Comparison of ENCODE assay signal across 12 cellular contexts in the genomic region with DNA sequence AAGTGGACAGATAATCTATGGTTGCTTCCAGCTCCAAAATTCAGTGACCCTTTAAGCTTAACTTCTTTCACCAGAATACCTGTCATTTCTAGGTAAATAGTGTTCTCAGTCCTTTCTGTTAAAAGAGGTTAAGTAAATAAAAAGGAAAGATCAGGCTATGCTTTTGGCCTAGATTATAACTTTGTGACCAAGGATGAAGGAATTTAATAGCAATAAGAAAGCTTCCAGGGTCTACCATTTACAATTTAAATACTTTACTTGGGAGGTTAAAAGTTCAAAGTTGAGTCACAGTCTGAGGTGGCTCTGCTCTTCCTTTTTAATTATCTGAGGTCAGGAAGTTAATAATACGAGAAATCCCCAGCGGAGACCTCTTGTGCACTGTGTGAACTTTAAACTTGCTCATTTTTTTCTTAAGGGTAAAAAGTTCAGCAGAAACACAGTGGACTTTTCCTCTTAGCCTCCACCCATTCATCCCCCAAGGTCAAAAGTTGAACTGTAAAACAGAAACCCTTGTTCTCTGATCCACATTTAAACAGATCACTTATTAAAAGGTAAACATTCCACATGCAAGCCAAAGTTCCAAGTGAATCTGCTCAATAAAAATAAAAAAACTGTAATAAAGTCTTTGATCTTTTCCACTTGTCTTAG.
DNase-seq lines count a peak whose midpoint lies in the region; ATAC-seq, FAIRE-seq and TF ChIP-seq lines count a peak whose summit lies in the region.
"Had no signal": no experiment of that assay in that cellular context is flagged by ENCODE, and none has a peak within 500 bp of the region (broad histone marks: within the 10 kb centered on the region; RNA-seq: fewer than 3 reads in every experiment).

No MANE protein-coding gene starts in this region.

- peaks cover 59% of the 10 kb centered on the region for H3K4me1 Mint-ChIP-seq in stimulated activated memory B cell treated with anti-CD40 and anti-IgM and Interleukin-4, amounts not matched to agents 10 μg/mL and 1 μg/mL and 100 μg/mL, for 72 hours

- H3K9me3 ChIP-seq in endothelial cell of umbilical vein (replicated peaks; ENCODE audit: control insufficient read depth, insufficient read depth, low read length), result no peaks in the 10 kb centered on the region

- H2AFZ ChIP-seq in endothelial cell of umbilical vein (ENCODE audit: low read depth, low read length), result peak overlapping the region; percentile 30

- H3K4me3 ChIP-seq in endothelial cell of umbilical vein (replicated peaks in 1 of 3; ENCODE audit: insufficient read depth in 1 of 3, low read depth in 1 of 3, low read length in 3 of 3), result no peak overlapping the region

- no peak for TF ChIP-seq POLR2A in endothelial cell of umbilical vein (IDR thresholded peaks at IDR 0.05; ENCODE audit: low read depth, low read length)

- intact Hi-C loops in endothelial cell of umbilical vein (cut with micrococcal nuclease), result loop anchor here (10.0 kb wide), 1 partner anchor 97 kb away; no protein-coding TSS in a partner anchor

- DNase-seq in SIG-M5 treated with dmso at 0.1 percent for 504 hours (lab: John Stamatoyannopoulos, UW; ENCODE audit: unreplicated experiment) (peak; percentile 35), SIG-M5 (lab: John Stamatoyannopoulos, UW) (no peak), endothelial cell of umbilical vein (ENCODE audit: low read depth, low spot score) (peak; percentile 75), HUDEP-2 (lab: John Stamatoyannopoulos, UW; ENCODE audit: unreplicated experiment in 76 of 76) (no peak), NAMALWA (ENCODE audit: low spot score) (no peak)
- no peak for DNase-seq in activated CD4-positive, alpha-beta T cell treated with anti-CD3 and anti-CD28 coated beads for 4 hours
- DNase-seq: activated CD4-positive, CD25-positive, alpha-beta regulatory T cell; NCI-H146 had no signal

- CTCF ChIA-PET in endothelial cell of umbilical vein (lab: Charles Lee), result interaction anchor here (0.9 to 5.7 kb wide), 5 partner anchors 10 to 605 kb away, joined by 3 to 33 read pairs (median 3); no protein-coding TSS in a partner anchor

- TF ChIP-seq CTCF in endothelial cell of umbilical vein (IDR thresholded peaks at IDR 0.05; ENCODE audit: extremely low read depth in 1 of 2, insufficient read depth in 1 of 2, low read depth in 1 of 2, low read length in 2 of 2), result no peak

- POLR2A ChIA-PET in endothelial cell of umbilical vein (lab: Charles Lee), result interaction anchor here (0.8 kb wide), 1 partner anchor 187 kb away, joined by 3 read pairs; the partner anchor contains the start of gene NRIP1

- H3K36me3 ChIP-seq in endothelial cell of umbilical vein (ENCODE audit: control insufficient read depth in 2 of 2, extremely low read depth in 1 of 2, insufficient read depth in 2 of 2, low read length in 2 of 2), result no peaks in the 10 kb centered on the region

- no peaks in the 10 kb centered on the region for H3K9me3 Mint-ChIP-seq in stimulated activated memory B cell treated with anti-CD40 and anti-IgM and Interleukin-4, amounts not matched to agents 10 μg/mL and 1 μg/mL and 100 μg/mL, for 72 hours

- H3K4me2 ChIP-seq in endothelial cell of umbilical vein (ENCODE audit: insufficient read depth, low read length), result peak overlapping the region; percentile 61

- peaks cover 47% of the 10 kb centered on the region for H3K4me1 ChIP-seq in endothelial cell of umbilical vein (ENCODE audit: control insufficient read depth, extremely low read depth, insufficient read depth, low read length)

- peak; percentile 40 for ATAC-seq in HG03460 (IDR thresholded peaks at IDR 0.05; ENCODE audit: unreplicated experiment)
- peak; percentile 80 for ATAC-seq in stimulated activated memory B cell treated with anti-CD40 and anti-IgM and Interleukin-4, amounts not matched to agents 10 μg/mL and 1 μg/mL and 100 μg/mL, for 72 hours

- H3K4me3 Mint-ChIP-seq in stimulated activated memory B cell treated with anti-CD40 and anti-IgM and Interleukin-4, amounts not matched to agents 10 μg/mL and 1 μg/mL and 100 μg/mL, for 72 hours, result no peak overlapping the region

- peak; percentile 80 for FAIRE-seq in endothelial cell of umbilical vein (lab: Jason Lieb, UNC)
- FAIRE-seq: A204.1, H1 had no signal

- H3K27me3 ChIP-seq in endothelial cell of umbilical vein (ENCODE audit: control insufficient read depth in 2 of 2, insufficient read depth in 2 of 2, low read length in 2 of 2), result no peaks in the 10 kb centered on the region

- no peaks in the 10 kb centered on the region for H3K36me3 Mint-ChIP-seq in stimulated activated memory B cell treated with anti-CD40 and anti-IgM and Interleukin-4, amounts not matched to agents 10 μg/mL and 1 μg/mL and 100 μg/mL, for 72 hours

- H3K9me1 ChIP-seq in endothelial cell of umbilical vein (replicated peaks; ENCODE audit: control insufficient read depth, extremely low read depth, insufficient read depth, low read length), result no peaks in the 10 kb centered on the region

- dilution Hi-C loops in endothelial cell of umbilical vein (cut with MboI; ENCODE audit: extremely low pct_ligation_motif_present, low sequenced_read_pairs), result no loop called here

- no peaks in the 10 kb centered on the region for H3K27me3 Mint-ChIP-seq in stimulated activated memory B cell treated with anti-CD40 and anti-IgM and Interleukin-4, amounts not matched to agents 10 μg/mL and 1 μg/mL and 100 μg/mL, for 72 hours

- no peak overlapping the region for H3K9ac ChIP-seq in endothelial cell of umbilical vein (replicated peaks; ENCODE audit: extremely low read depth, insufficient read depth, low read length)

- H3K27ac Mint-ChIP-seq in stimulated activated memory B cell treated with anti-CD40 and anti-IgM and Interleukin-4, amounts not matched to agents 10 μg/mL and 1 μg/mL and 100 μg/mL, for 72 hours, result no peak overlapping the region

- no TSS peak for BruUV-seq in endothelial cell of umbilical vein (replicated peaks; lab: Mats Ljungman, UMichigan)

- no peaks in the 10 kb centered on the region for H4K20me1 ChIP-seq in endothelial cell of umbilical vein (replicated peaks; ENCODE audit: control insufficient read depth, extremely low read depth, insufficient read depth, low read length)

- no peaks in the 10 kb centered on the region for H3K79me2 ChIP-seq in endothelial cell of umbilical vein (ENCODE audit: control insufficient read depth, insufficient read depth, low read length)

- H3K27ac ChIP-seq in endothelial cell of umbilical vein (ENCODE audit: insufficient read depth, low read depth, low read length), result peak overlapping the region; percentile 58

TF ChIP-seq in endothelial cell of umbilical vein, 7 proteins besides CTCF, POLR2A, EP300 and RAD21:
- TF ChIP-seq FOS (IDR thresholded peaks at IDR 0.05; ENCODE audit: borderline replicate concordance, insufficient read depth, low read length) (peak; percentile 88), POLR2AphosphoS5 (IDR thresholded peaks at IDR 0.05; ENCODE audit: insufficient read depth, low read depth, low read length) (peak; percentile 77), GATA2 (IDR thresholded peaks at IDR 0.05; ENCODE audit: insufficient read depth, insufficient read length, low read depth, low read length) (peak; percentile 80), MYC (IDR thresholded peaks at IDR 0.05; ENCODE audit: low read depth, low read length) (no peak), EZH2 (IDR thresholded peaks at IDR 0.05; ENCODE audit: borderline replicate concordance, low read depth, low read length, severe bottlenecking) (no peak), JUN (IDR thresholded peaks at IDR 0.05; ENCODE audit: borderline replicate concordance, insufficient read depth, insufficient read length, low read depth) (peak; percentile 46)
- TF ChIP-seq, protein P1, sequence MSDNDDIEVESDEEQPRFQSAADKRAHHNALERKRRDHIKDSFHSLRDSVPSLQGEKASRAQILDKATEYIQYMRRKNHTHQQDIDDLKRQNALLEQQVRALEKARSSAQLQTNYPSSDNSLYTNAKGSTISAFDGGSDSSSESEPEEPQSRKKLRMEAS (IDR thresholded peaks at IDR 0.05; ENCODE audit: insufficient read depth, insufficient read length), result no peak

Comparison
In these comparisons a context has a peak if more than half of its experiments do, and no peak if none do; other contexts are left out.
1. DNase-seq: peak in SIG-M5 treated with dmso at 0.1 percent for 504 hours (single experiment) and endothelial cell of umbilical vein (single experiment); none in SIG-M5 (single experiment), HUDEP-2 (0 of 76), activated CD4-positive, alpha-beta T cell treated with anti-CD3 and anti-CD28 coated beads for 4 hours (0 of 2) and NAMALWA (single experiment).